ENCODE assay signal across 8 cellular contexts in genomic region chr14:54773171-54774006, GRCh38.
DNase-seq lines count a peak whose midpoint lies in the region; ATAC-seq, FAIRE-seq and TF ChIP-seq lines count a peak whose summit lies in the region.

No MANE protein-coding gene starts in this region.

- peak overlapping the region; percentile 37 for H3K4me3 ChIP-seq in AG04450 (ENCODE audit: low read depth, low read length)
- no peak overlapping the region for H3K4me3 ChIP-seq in H1 (ENCODE audit: extremely low read depth in 1 of 4, insufficient read depth in 2 of 4, low read depth in 3 of 4, low read length in 4 of 4)
- peak overlapping the region in 1 of 2 experiments; percentile 64 for H3K4me3 ChIP-seq in mesenchymal stem cell (ENCODE audit: insufficient read depth in 1 of 2, low read depth in 1 of 2, low read length in 2 of 2)

- CTCF ChIA-PET in AG04450 (lab: Charles Lee) (interaction anchor here (0.6 to 6.4 kb wide), 56 partner anchors 9 to 1239 kb away, joined by 3 to 186 read pairs (median 4); partner anchors contain the start of genes CGRRF1 and SAMD4A), H1 (lab: Charles Lee; ENCODE audit: partially characterized antibody) (interaction anchor here (0.6 to 6.2 kb wide), 74 partner anchors 8 to 382 kb away, joined by 3 to 98 read pairs (median 5); partner anchors contain the start of genes CGRRF1, CNIH1 and SAMD4A)
- CTCF ChIA-PET in activated CD8-positive, alpha-beta T cell treated with anti-CD3 and anti-CD28 coated beads, Interleukin-2, amount 10 ng/mL, durations not matched to agents 7 days and 5 days (lab: Charles Lee): interaction anchor here (0.7 to 6.8 kb wide), 63 partner anchors 9 to 403 kb away, joined by 3 to 318 read pairs (median 6); partner anchors contain the start of genes CGRRF1, GMFB and SAMD4A

- ATAC-seq in GM18867 (IDR thresholded peaks at IDR 0.05; ENCODE audit: unreplicated experiment) (peak; percentile 39), HG03460 (IDR thresholded peaks at IDR 0.05; ENCODE audit: unreplicated experiment) (peak; percentile 53)
- peak; percentile 84 for ATAC-seq in activated CD8-positive, alpha-beta T cell treated with anti-CD3 and anti-CD28 coated beads, Interleukin-2, amount 10 ng/mL, durations not matched to agents 7 days and 5 days

- H2BK120ac ChIP-seq in H1 (replicated peaks; ENCODE audit: low read depth, low read length) (no peak overlapping the region), mesenchymal stem cell (ENCODE audit: low read depth, low read length) (no peak overlapping the region)

- peak overlapping the region; percentile 6; the same call in 1 of the 2 replicates for H2BK12ac ChIP-seq in H1 (ENCODE audit: low read depth, low read length)
- H2BK12ac ChIP-seq in mesenchymal stem cell (ENCODE audit: low read length in 2 of 2): no peak overlapping the region

- H3K9me3 Mint-ChIP-seq in activated CD8-positive, alpha-beta T cell treated with anti-CD3 and anti-CD28 coated beads, Interleukin-2, amount 10 ng/mL, durations not matched to agents 7 days and 5 days (ENCODE audit: insufficient read depth): no peaks in the 10 kb centered on the region

- H2BK20ac ChIP-seq in H1 (ENCODE audit: low read length): no peak overlapping the region

- H2AFZ ChIP-seq in H1 (ENCODE audit: low read length): no peak overlapping the region
- H2AFZ ChIP-seq in mesenchymal stem cell (ENCODE audit: low read depth, low read length): no peak overlapping the region

- H4K91ac ChIP-seq in H1 (replicated peaks; ENCODE audit: insufficient read length, low read length): no peak overlapping the region
- peak overlapping the region; percentile 12 for H4K91ac ChIP-seq in mesenchymal stem cell (ENCODE audit: low read length)

- H3K4me1 Mint-ChIP-seq in activated CD8-positive, alpha-beta T cell treated with anti-CD3 and anti-CD28 coated beads, Interleukin-2, amount 10 ng/mL, durations not matched to agents 7 days and 5 days (ENCODE audit: low read depth): peaks cover 60% of the 10 kb centered on the region

- H3K23me2 ChIP-seq in H1 (ENCODE audit: low read depth, low read length): no peaks in the 10 kb centered on the region; the same call in 1 of the 2 replicates

- TF ChIP-seq EP300 in H1 (IDR thresholded peaks at IDR 0.05; ENCODE audit: borderline replicate concordance in 1 of 2, low read depth in 2 of 2, low read length in 2 of 2): peak in 1 of 2 experiments; percentile 10; a peak in 1 of 3 replicates

- H3K27ac Mint-ChIP-seq in activated CD8-positive, alpha-beta T cell treated with anti-CD3 and anti-CD28 coated beads, Interleukin-2, amount 10 ng/mL, durations not matched to agents 7 days and 5 days: peak overlapping the region; percentile 93

- peaks cover 10% of the 10 kb centered on the region for H3K27me3 Mint-ChIP-seq in activated CD8-positive, alpha-beta T cell treated with anti-CD3 and anti-CD28 coated beads, Interleukin-2, amount 10 ng/mL, durations not matched to agents 7 days and 5 days (ENCODE audit: low read depth)

- no peak overlapping the region for H3K56ac ChIP-seq in H1 (replicated peaks; ENCODE audit: insufficient read length, low read depth, low read length)

- FAIRE-seq in H1 (lab: Jason Lieb, UNC): peak; percentile 88

- no peak overlapping the region for H2BK15ac ChIP-seq in H1 (ENCODE audit: low read length)
- H2BK15ac ChIP-seq in mesenchymal stem cell (ENCODE audit: low read depth, poor library complexity, severe bottlenecking): no peak overlapping the region

- peak overlapping the region in 1 of 2 experiments; percentile 12; a peak in 1 of 4 replicates for H3K4me2 ChIP-seq in H1 (ENCODE audit: insufficient read depth in 1 of 2, low read depth in 2 of 2, low read length in 2 of 2)
- H3K4me2 ChIP-seq in mesenchymal stem cell (ENCODE audit: low read length, poor library complexity, severe bottlenecking): peak overlapping the region; percentile 44

- H3K27ac ChIP-seq in AG04450 (ENCODE audit: low read depth, low read length) (peak overlapping the region; percentile 100), H1 (ENCODE audit: low read depth, low read length) (no peak overlapping the region), mesenchymal stem cell (ENCODE audit: low read length, poor library complexity, severe bottlenecking) (peak overlapping the region; percentile 98)

- H3K27me3 ChIP-seq in AG04450 (ENCODE audit: control insufficient read depth, insufficient read depth, low read length): no peaks in the 10 kb centered on the region
- H3K27me3 ChIP-seq in H1 (replicated peaks in 1 of 4; ENCODE audit: control insufficient read depth in 3 of 4, extremely low read depth in 1 of 4, insufficient read depth in 3 of 4, low read length in 3 of 4): no peaks in the 10 kb centered on the region
- no peaks in the 10 kb centered on the region for H3K27me3 ChIP-seq in mesenchymal stem cell (ENCODE audit: control insufficient read depth in 1 of 2, insufficient read depth in 1 of 2, low read length in 2 of 2)

- H4K8ac ChIP-seq in H1 (ENCODE audit: extremely low read depth, insufficient read depth, low read length) (peak overlapping the region; percentile 22; the same call in 1 of the 2 replicates), mesenchymal stem cell (ENCODE audit: low read length) (peak overlapping the region; percentile 55)

- H3K9me3 ChIP-seq in AG04450 (ENCODE audit: control insufficient read depth, insufficient read depth, low read length): no peaks in the 10 kb centered on the region; the same call in 1 of the 2 replicates
- H3K9me3 ChIP-seq in H1 (ENCODE audit: insufficient read depth in 2 of 2, low read depth in 1 of 2, low read length in 1 of 2): no peaks in the 10 kb centered on the region
- H3K9me3 ChIP-seq in mesenchymal stem cell (ENCODE audit: control insufficient read depth, low read length): no peaks in the 10 kb centered on the region

- H3K4ac ChIP-seq in H1 (replicated peaks; ENCODE audit: insufficient read length, low read depth, low read length): no peak overlapping the region
- H3K4ac ChIP-seq in mesenchymal stem cell (ENCODE audit: low read depth in 1 of 2, low read length in 2 of 2): peak overlapping the region; percentile 55 to 75

- no peak overlapping the region for H4K5ac ChIP-seq in H1 (ENCODE audit: insufficient read length, low read depth, low read length)

- H2AK5ac ChIP-seq in H1 (ENCODE audit: low read depth, low read length) (no peak overlapping the region), mesenchymal stem cell (ENCODE audit: low read length, severe bottlenecking) (peak overlapping the region; percentile 80)

- no peak overlapping the region for H3K14ac ChIP-seq in H1 (ENCODE audit: insufficient read length)
- H3K14ac ChIP-seq in mesenchymal stem cell (ENCODE audit: low read length in 2 of 2): no peak overlapping the region

- POLR2A ChIA-PET in AG04450 (lab: Yijun Ruan, JAX) (interaction anchor here (0.8 to 2.9 kb wide), 7 partner anchors 17 to 208 kb away, joined by 3 to 61 read pairs (median 5); partner anchors contain the start of gene SAMD4A), H1 (lab: Charles Lee; ENCODE audit: partially characterized antibody) (interaction anchor here (0.6 to 2.8 kb wide), 8 partner anchors 21 to 285 kb away, joined by 3 to 20 read pairs (median 4); partner anchors contain the start of genes GMFB and SAMD4A)
- POLR2A ChIA-PET in activated CD8-positive, alpha-beta T cell treated with anti-CD3 and anti-CD28 coated beads, Interleukin-2, amount 10 ng/mL, durations not matched to agents 7 days and 5 days (lab: Charles Lee): interaction anchor here (0.6 to 2.0 kb wide), 8 partner anchors 17 to 402 kb away, joined by 3 to 20 read pairs (median 3); partner anchors contain the start of gene SAMD4A

- TF ChIP-seq POLR2A in H1 (IDR thresholded peaks at IDR 0.05; ENCODE audit: control extremely low read depth in 1 of 2, low read depth in 2 of 2, low read length in 2 of 2): no peak

- peak overlapping the region; percentile 63 for H3K4me3 Mint-ChIP-seq in activated CD8-positive, alpha-beta T cell treated with anti-CD3 and anti-CD28 coated beads, Interleukin-2, amount 10 ng/mL, durations not matched to agents 7 days and 5 days

- no peaks in the 10 kb centered on the region; a peak in 1 of 8 replicates for H3K36me3 ChIP-seq in H1 (ENCODE audit: control insufficient read depth in 2 of 4, insufficient read depth in 4 of 4, low read length in 3 of 4)
- peaks cover 39 to 61% of the 10 kb centered on the region in 2 experiments for H3K36me3 ChIP-seq in mesenchymal stem cell (ENCODE audit: control insufficient read depth in 1 of 2, insufficient read depth in 2 of 2, low read depth in 1 of 2, low read length in 2 of 2)

- H3K36me3 Mint-ChIP-seq in activated CD8-positive, alpha-beta T cell treated with anti-CD3 and anti-CD28 coated beads, Interleukin-2, amount 10 ng/mL, durations not matched to agents 7 days and 5 days (ENCODE audit: low read depth): no peaks in the 10 kb centered on the region

- 62% methylated on average over 19 of the region's 19 CpGs; no CpG with 5 or more reads in 1 of the 2 experiments for WGBS in H1 (ENCODE audit: extremely low coverage in 1 of 2, insufficient coverage in 1 of 2, insufficient read length in 1 of 2, insufficient replicate concordance in 2 of 2, low coverage in 1 of 2, low lambda C conversion rate in 2 of 2, missing lambda C conversion rate in 1 of 2), 2 experiments
- WGBS in mesenchymal stem cell: 17% methylated on average over 19 of the region's 19 CpGs

- peak; percentile 75 for TF ChIP-seq CTCF in AG04450 (IDR thresholded peaks at IDR 0.05; ENCODE audit: low read depth, low read length)
- TF ChIP-seq CTCF in H1 (IDR thresholded peaks at IDR 0.05; ENCODE audit: control extremely low read depth in 1 of 3, insufficient read depth in 1 of 3, low read depth in 1 of 3, low read length in 3 of 3): peak; percentile 40 to 74 (median 70)

- H3K79me1 ChIP-seq in H1 (ENCODE audit: low read depth, low read length) (no peaks in the 10 kb centered on the region), mesenchymal stem cell (replicated peaks; ENCODE audit: low read length, poor library complexity, severe bottlenecking) (peaks cover 15% of the 10 kb centered on the region)

- H3K4me1 ChIP-seq in H1 (replicated peaks in 1 of 4; ENCODE audit: control insufficient read depth in 3 of 4, insufficient read depth in 4 of 4, low read length in 3 of 4): peaks cover 0 to 11% (median 2%) of the 10 kb centered on the region in 4 experiments; a peak in 4 of 7 replicates
- peaks cover 16% of the 10 kb centered on the region for H3K4me1 ChIP-seq in mesenchymal stem cell (ENCODE audit: control insufficient read depth, insufficient read depth, low read depth, low read length)

- no peak overlapping the region for H2BK5ac ChIP-seq in H1 (ENCODE audit: low read depth, low read length)
- peak overlapping the region; percentile 80 for H2BK5ac ChIP-seq in mesenchymal stem cell (ENCODE audit: low read depth, low read length, poor library complexity, severe bottlenecking)

- peak; percentile 71 to 75 for TF ChIP-seq RAD21 in H1 (IDR thresholded peaks at IDR 0.05 in 1 of 2, conservative IDR thresholded peaks at IDR 0.05 in 1 of 2; ENCODE audit: low read depth in 2 of 2, low read length in 2 of 2)

- H3K18ac ChIP-seq in H1 (ENCODE audit: extremely low read depth, low read length): no peak overlapping the region
- H3K18ac ChIP-seq in mesenchymal stem cell (ENCODE audit: low read depth in 1 of 2, low read length in 2 of 2): peak overlapping the region; percentile 77 to 81

- H3K23ac ChIP-seq in H1 (ENCODE audit: insufficient read length) (no peak overlapping the region), mesenchymal stem cell (ENCODE audit: low read length in 2 of 2) (no peak overlapping the region)

- H3K9ac ChIP-seq in H1 (replicated peaks in 1 of 4; ENCODE audit: extremely low read depth in 1 of 4, low read depth in 3 of 4, low read length in 3 of 4): no peak overlapping the region
- H3K9ac ChIP-seq in mesenchymal stem cell (ENCODE audit: low read length): peak overlapping the region; percentile 98

- H4K20me1 ChIP-seq in H1 (replicated peaks in 1 of 2; ENCODE audit: control insufficient read depth in 1 of 2, insufficient read depth in 2 of 2, low read length in 2 of 2): no peaks in the 10 kb centered on the region

- H3K79me2 ChIP-seq in H1 (ENCODE audit: control insufficient read depth in 1 of 2, insufficient read depth in 2 of 2, low read length in 2 of 2): no peaks in the 10 kb centered on the region

- DNase-seq in AG04450 (ENCODE audit: low read depth, low spot score) (peak; percentile 99), NCI-H748 (lab: John Stamatoyannopoulos, UW; ENCODE audit: unreplicated experiment) (peak; percentile 83), H1 (ENCODE audit: low read depth in 1 of 2, low spot score in 2 of 2) (peak; percentile 67 to 83), mesenchymal stem cell (peak; percentile 100)
- DNase-seq in activated CD8-positive, alpha-beta T cell treated with anti-CD3 and anti-CD28 coated beads, Interleukin-2, amount 10 ng/mL, durations not matched to agents 7 days and 5 days: peak; percentile 92
- peak; percentile 59 for DNase-seq in stimulated activated CD8-positive, alpha-beta memory T cell treated with anti-CD3 and anti-CD28 coated beads, Interleukin-12 subunit alpha, Interleukin-12 subunit beta, amount 100 ng/mL, for 24 hours (ENCODE audit: extremely low read depth)
